1 cellular context compared by ENCODE assay signal in genomic region chr6:125918681-125919566, GRCh38.
A peak's percentile ranks its signal among the peaks of the same experiment; 100 is the strongest.
TF ChIP-seq lines count a peak whose summit lies in the region.

No MANE protein-coding gene starts in this region.

TF ChIP-seq in HepG2, 621 proteins besides CTCF, POLR2A, EP300 and RAD21 (continued from another document and continues in another):
- TF ChIP-seq MLX (CRISPR knock-in tag; IDR thresholded peaks at IDR 0.05) (peak; percentile 62; the same call in 1 of the 2 replicates), HDAC2 (CRISPR knock-in tag; IDR thresholded peaks at IDR 0.05) (peak; percentile 91), DNMT1 (CRISPR knock-in tag; IDR thresholded peaks at IDR 0.05) (no peak), ZNF841 (CRISPR knock-in tag; IDR thresholded peaks at IDR 0.05; ENCODE audit: borderline replicate concordance) (no peak), ARNT2 (CRISPR knock-in tag; IDR thresholded peaks at IDR 0.05; ENCODE audit: low read depth) (0 out of 2 replicates have a peak, but pooled peaks have one; percentile 38), MEIS2 (CRISPR knock-in tag; IDR thresholded peaks at IDR 0.05) (0 out of 2 replicates have a peak, but pooled peaks have one; percentile 11), ZNF607 (CRISPR knock-in tag; IDR thresholded peaks at IDR 0.05; ENCODE audit: borderline replicate concordance) (peak; percentile 32; the same call in 1 of the 2 replicates), TFE3 (CRISPR knock-in tag; IDR thresholded peaks at IDR 0.05) (peak; percentile 30; the same call in 1 of the 2 replicates), ISL2 (CRISPR knock-in tag; IDR thresholded peaks at IDR 0.05) (peak; percentile 70; the same call in 1 of the 2 replicates), HNRNPLL (IDR thresholded peaks at IDR 0.05; ENCODE audit: low read depth, low read length, poor library complexity, severe bottlenecking) (no peak), SALL2 (CRISPR knock-in tag; IDR thresholded peaks at IDR 0.05) (peak; percentile 17; the same call in 1 of the 2 replicates), TSC22D2 (CRISPR knock-in tag; IDR thresholded peaks at IDR 0.05; ENCODE audit: borderline replicate concordance) (peak; percentile 49; the same call in 1 of the 2 replicates), ZNF460 (CRISPR knock-in tag; IDR thresholded peaks at IDR 0.05; ENCODE audit: borderline replicate concordance) (no peak), FOXK2 (IDR thresholded peaks at IDR 0.05) (0 out of 2 replicates have a peak, but pooled peaks have one; percentile 9), RNF219 (CRISPR knock-in tag; IDR thresholded peaks at IDR 0.05) (no peak), ONECUT2 (CRISPR knock-in tag; IDR thresholded peaks at IDR 0.05) (no peak), NCOR1 (IDR thresholded peaks at IDR 0.05; ENCODE audit: borderline replicate concordance, low read length) (peak; percentile 83; the same call in 1 of the 2 replicates), BRCA1 (CRISPR knock-in tag; IDR thresholded peaks at IDR 0.05) (0 out of 2 replicates have a peak, but pooled peaks have one; percentile 38), SSRP1 (CRISPR knock-in tag; IDR thresholded peaks at IDR 0.05) (no peak), ARID2 (CRISPR knock-in tag; IDR thresholded peaks at IDR 0.05; ENCODE audit: borderline replicate concordance) (peak; percentile 87), YY1 (IDR thresholded peaks at IDR 0.05; ENCODE audit: insufficient read depth, insufficient replicate concordance, low read depth, low read length) (no peak), HNRNPK (IDR thresholded peaks at IDR 0.05; ENCODE audit: low read depth, low read length, poor library complexity, severe bottlenecking) (no peak), FOXO1 (CRISPR knock-in tag; IDR thresholded peaks at IDR 0.05) (peak; percentile 76), KDM5B (CRISPR knock-in tag; IDR thresholded peaks at IDR 0.05; ENCODE audit: borderline replicate concordance) (no peak), NFE2L2 (IDR thresholded peaks at IDR 0.05; ENCODE audit: low read length) (no peak), GATAD2A (CRISPR knock-in tag; IDR thresholded peaks at IDR 0.05) (peak; percentile 90), AGO1 (IDR thresholded peaks at IDR 0.05; ENCODE audit: low read depth, low read length, poor library complexity, severe bottlenecking) (no peak), DMAP1 (CRISPR knock-in tag; IDR thresholded peaks at IDR 0.05) (peak; percentile 68; the same call in 1 of the 2 replicates), RCOR2 (CRISPR knock-in tag; IDR thresholded peaks at IDR 0.05) (peak; percentile 17; the same call in 1 of the 2 replicates), MIXL1 (CRISPR knock-in tag; IDR thresholded peaks at IDR 0.05) (peak; percentile 88), CHCHD3 (CRISPR knock-in tag; IDR thresholded peaks at IDR 0.05) (no peak), NCOA2 (CRISPR knock-in tag; IDR thresholded peaks at IDR 0.05) (peak; percentile 68; the same call in 1 of the 2 replicates), YEATS4 (CRISPR knock-in tag; IDR thresholded peaks at IDR 0.05; ENCODE audit: borderline replicate concordance) (peak; percentile 53; the same call in 1 of the 2 replicates), ZNF878 (CRISPR knock-in tag; IDR thresholded peaks at IDR 0.05) (peak; percentile 67; the same call in 1 of the 2 replicates), KLF6 (CRISPR knock-in tag; IDR thresholded peaks at IDR 0.05) (peak; percentile 56), FOXC1 (CRISPR knock-in tag; IDR thresholded peaks at IDR 0.05; ENCODE audit: borderline replicate concordance) (0 out of 2 replicates have a peak, but pooled peaks have one; percentile 33), NR2F6 (IDR thresholded peaks at IDR 0.05) (no peak), NR2F6 (CRISPR knock-in tag; IDR thresholded peaks at IDR 0.05) (peak; percentile 31; the same call in 1 of the 2 replicates), POGZ (CRISPR knock-in tag; IDR thresholded peaks at IDR 0.05) (peak; percentile 18; the same call in 1 of the 2 replicates), POLR2AphosphoS2 (IDR thresholded peaks at IDR 0.05; ENCODE audit: low read depth, low read length) (no peak), ZNF33A (CRISPR knock-in tag; IDR thresholded peaks at IDR 0.05; ENCODE audit: borderline replicate concordance) (no peak), SAP130 (CRISPR knock-in tag; IDR thresholded peaks at IDR 0.05; ENCODE audit: low read depth) (peak; percentile 82), NFIB (CRISPR knock-in tag; IDR thresholded peaks at IDR 0.05; ENCODE audit: borderline replicate concordance) (no peak), DR1 (CRISPR knock-in tag; IDR thresholded peaks at IDR 0.05) (no peak), ZNF570 (CRISPR knock-in tag; IDR thresholded peaks at IDR 0.05; ENCODE audit: borderline replicate concordance) (no peak), BCL6 (CRISPR knock-in tag; IDR thresholded peaks at IDR 0.05) (peak; percentile 73), MIER3 (CRISPR knock-in tag; IDR thresholded peaks at IDR 0.05; ENCODE audit: borderline replicate concordance) (no peak), NR2C2 (CRISPR knock-in tag; IDR thresholded peaks at IDR 0.05; ENCODE audit: borderline replicate concordance) (peak; percentile 49; the same call in 1 of the 2 replicates), CEBPB (IDR thresholded peaks at IDR 0.05; ENCODE audit: borderline replicate concordance, low read depth, low read length) (peak; percentile 83), FOXK1 (CRISPR knock-in tag; IDR thresholded peaks at IDR 0.05; ENCODE audit: borderline replicate concordance, low read depth) (peak; percentile 39; the same call in 1 of the 2 replicates), ELF3 (CRISPR knock-in tag; IDR thresholded peaks at IDR 0.05) (peak; percentile 91), KAT7 (CRISPR knock-in tag; IDR thresholded peaks at IDR 0.05; ENCODE audit: borderline replicate concordance) (peak; percentile 65), ERF (CRISPR knock-in tag; IDR thresholded peaks at IDR 0.05) (peak; percentile 63), NFYB (CRISPR knock-in tag; IDR thresholded peaks at IDR 0.05) (no peak), NRL (CRISPR knock-in tag; IDR thresholded peaks at IDR 0.05; ENCODE audit: borderline replicate concordance) (no peak), PHF21A (CRISPR knock-in tag; IDR thresholded peaks at IDR 0.05) (peak; percentile 66; the same call in 1 of the 2 replicates), REPIN1 (CRISPR knock-in tag; IDR thresholded peaks at IDR 0.05; ENCODE audit: borderline replicate concordance, low read depth) (peak; percentile 60; the same call in 1 of the 2 replicates), ZNF746 (CRISPR knock-in tag; IDR thresholded peaks at IDR 0.05) (no peak), NR2F1 (CRISPR knock-in tag; IDR thresholded peaks at IDR 0.05) (peak in 1 of 2 experiments; percentile 11; a peak in 1 of 4 replicates), MTA3 (CRISPR knock-in tag; IDR thresholded peaks at IDR 0.05) (no peak), SRF (IDR thresholded peaks at IDR 0.05; ENCODE audit: low read depth, low read length) (peak; percentile 100)
- TF ChIP-seq, protein P1, sequence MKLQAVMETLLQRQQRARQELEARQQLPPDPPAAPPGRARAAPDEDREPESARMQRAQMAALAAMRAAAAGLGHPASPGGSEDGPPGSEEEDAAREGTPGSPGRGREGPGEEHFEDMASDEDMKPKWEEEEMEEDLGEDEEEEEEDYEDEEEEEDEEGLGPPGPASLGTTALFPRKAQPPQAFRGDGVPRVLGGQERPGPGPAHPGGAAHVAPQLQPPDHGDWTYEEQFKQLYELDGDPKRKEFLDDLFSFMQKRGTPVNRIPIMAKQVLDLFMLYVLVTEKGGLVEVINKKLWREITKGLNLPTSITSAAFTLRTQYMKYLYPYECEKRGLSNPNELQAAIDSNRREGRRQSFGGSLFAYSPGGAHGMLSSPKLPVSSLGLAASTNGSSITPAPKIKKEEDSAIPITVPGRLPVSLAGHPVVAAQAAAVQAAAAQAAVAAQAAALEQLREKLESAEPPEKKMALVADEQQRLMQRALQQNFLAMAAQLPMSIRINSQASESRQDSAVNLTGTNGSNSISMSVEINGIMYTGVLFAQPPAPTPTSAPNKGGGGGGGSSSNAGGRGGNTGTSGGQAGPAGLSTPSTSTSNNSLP (IDR thresholded peaks at IDR 0.05; ENCODE audit: low read depth, low read length) = peak; percentile 27; the same call in 1 of the 2 replicates
- TF ChIP-seq, protein P2, sequence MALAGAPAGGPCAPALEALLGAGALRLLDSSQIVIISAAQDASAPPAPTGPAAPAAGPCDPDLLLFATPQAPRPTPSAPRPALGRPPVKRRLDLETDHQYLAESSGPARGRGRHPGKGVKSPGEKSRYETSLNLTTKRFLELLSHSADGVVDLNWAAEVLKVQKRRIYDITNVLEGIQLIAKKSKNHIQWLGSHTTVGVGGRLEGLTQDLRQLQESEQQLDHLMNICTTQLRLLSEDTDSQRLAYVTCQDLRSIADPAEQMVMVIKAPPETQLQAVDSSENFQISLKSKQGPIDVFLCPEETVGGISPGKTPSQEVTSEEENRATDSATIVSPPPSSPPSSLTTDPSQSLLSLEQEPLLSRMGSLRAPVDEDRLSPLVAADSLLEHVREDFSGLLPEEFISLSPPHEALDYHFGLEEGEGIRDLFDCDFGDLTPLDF (CRISPR knock-in tag; IDR thresholded peaks at IDR 0.05) = peak; percentile 25; the same call in 1 of the 2 replicates
- TF ChIP-seq, protein P3, sequence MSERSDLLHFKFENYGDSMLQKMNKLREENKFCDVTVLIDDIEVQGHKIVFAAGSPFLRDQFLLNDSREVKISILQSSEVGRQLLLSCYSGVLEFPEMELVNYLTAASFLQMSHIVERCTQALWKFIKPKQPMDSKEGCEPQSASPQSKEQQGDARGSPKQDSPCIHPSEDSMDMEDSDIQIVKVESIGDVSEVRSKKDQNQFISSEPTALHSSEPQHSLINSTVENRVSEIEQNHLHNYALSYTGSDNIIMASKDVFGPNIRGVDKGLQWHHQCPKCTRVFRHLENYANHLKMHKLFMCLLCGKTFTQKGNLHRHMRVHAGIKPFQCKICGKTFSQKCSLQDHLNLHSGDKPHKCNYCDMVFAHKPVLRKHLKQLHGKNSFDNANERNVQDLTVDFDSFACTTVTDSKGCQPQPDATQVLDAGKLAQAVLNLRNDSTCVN (CRISPR knock-in tag; IDR thresholded peaks at IDR 0.05; ENCODE audit: borderline replicate concordance) = no peak
- TF ChIP-seq, protein P4, sequence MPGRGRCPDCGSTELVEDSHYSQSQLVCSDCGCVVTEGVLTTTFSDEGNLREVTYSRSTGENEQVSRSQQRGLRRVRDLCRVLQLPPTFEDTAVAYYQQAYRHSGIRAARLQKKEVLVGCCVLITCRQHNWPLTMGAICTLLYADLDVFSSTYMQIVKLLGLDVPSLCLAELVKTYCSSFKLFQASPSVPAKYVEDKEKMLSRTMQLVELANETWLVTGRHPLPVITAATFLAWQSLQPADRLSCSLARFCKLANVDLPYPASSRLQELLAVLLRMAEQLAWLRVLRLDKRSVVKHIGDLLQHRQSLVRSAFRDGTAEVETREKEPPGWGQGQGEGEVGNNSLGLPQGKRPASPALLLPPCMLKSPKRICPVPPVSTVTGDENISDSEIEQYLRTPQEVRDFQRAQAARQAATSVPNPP (CRISPR knock-in tag; IDR thresholded peaks at IDR 0.05) = no peak
- TF ChIP-seq, protein P5, sequence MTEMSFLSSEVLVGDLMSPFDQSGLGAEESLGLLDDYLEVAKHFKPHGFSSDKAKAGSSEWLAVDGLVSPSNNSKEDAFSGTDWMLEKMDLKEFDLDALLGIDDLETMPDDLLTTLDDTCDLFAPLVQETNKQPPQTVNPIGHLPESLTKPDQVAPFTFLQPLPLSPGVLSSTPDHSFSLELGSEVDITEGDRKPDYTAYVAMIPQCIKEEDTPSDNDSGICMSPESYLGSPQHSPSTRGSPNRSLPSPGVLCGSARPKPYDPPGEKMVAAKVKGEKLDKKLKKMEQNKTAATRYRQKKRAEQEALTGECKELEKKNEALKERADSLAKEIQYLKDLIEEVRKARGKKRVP (CRISPR knock-in tag; IDR thresholded peaks at IDR 0.05) = peak in 1 of 2 experiments; percentile 61; a peak in 1 of 4 replicates
